In genomic region chr5:180233729-180234128, GRCh38 we compare ENCODE assay signal across 22 cellular contexts. TPM values are rescaled to one million over a fixed set of nuclear protein-coding genes. Genes with fewer than 3 reads are reported as not detected.
DNase-seq lines count a peak whose midpoint lies in the region; ATAC-seq and FAIRE-seq lines count a peak whose summit lies in the region.
"Had no signal": no experiment of that assay in that cellular context is flagged by ENCODE, and none has a peak within 500 bp of the region (broad histone marks: within the 10 kb centered on the region; RNA-seq: fewer than 3 reads in every experiment).

No MANE protein-coding gene starts in this region.

- H3K36me3 Mint-ChIP-seq in activated T-cell treated with anti-CD3 and anti-CD28 coated beads, Interleukin-2, amount 50 U/mL, for 72 hours (ENCODE audit: insufficient read depth in 2 of 2): peaks cover 18 to 36% of the 10 kb centered on the region in 2 donors

- H3K9me3 Mint-ChIP-seq in activated T-cell treated with anti-CD3 and anti-CD28 coated beads, Interleukin-2, amount 50 U/mL, for 72 hours: peaks cover 0 to 9% of the 10 kb centered on the region in 2 donors

- no peak for ATAC-seq in activated CD4-positive, CD25-positive, alpha-beta regulatory T cell treated with anti-CD3 and anti-CD28 coated beads, Interleukin-2, amount 50 U/mL, for 24 hours
- ATAC-seq in activated T-cell treated with anti-CD3 and anti-CD28 coated beads, Interleukin-2, amount 50 U/mL, for 72 hours (replicated peaks in 1 of 2): no peak
- no peak for ATAC-seq in GM21576 (IDR thresholded peaks at IDR 0.05; ENCODE audit: unreplicated experiment)
- ATAC-seq: CD8-positive, alpha-beta T cell; Right ventricle myocardium inferior had no signal

- FAIRE-seq in small intestine (lab: Jason Lieb, UNC): no peak
- FAIRE-seq: G401.6, GM12892 had no signal

- H3K4me1 Mint-ChIP-seq in activated T-cell treated with anti-CD3 and anti-CD28 coated beads, Interleukin-2, amount 50 U/mL, for 72 hours (ENCODE audit: low read depth): no peaks in the 10 kb centered on the region

- peak overlapping the region; percentile 56 for H3K27ac ChIP-seq in epithelial cell of prostate
- H3K27ac ChIP-seq in small intestine (ENCODE audit: low read depth in 1 of 2, low read length in 1 of 2): no peak overlapping the region
- H3K27ac ChIP-seq: 22Rv1, Peyer's patch had no signal

- H3K27me3 Mint-ChIP-seq in activated T-cell treated with anti-CD3 and anti-CD28 coated beads, Interleukin-2, amount 50 U/mL, for 72 hours (ENCODE audit: low read depth): no peaks in the 10 kb centered on the region

- no peak overlapping the region for H3K4me3 Mint-ChIP-seq in activated T-cell treated with anti-CD3 and anti-CD28 coated beads, Interleukin-2, amount 50 U/mL, for 72 hours
- H3K4me3 Mint-ChIP-seq: CD8-positive, alpha-beta T cell had no signal

- no peaks in the 10 kb centered on the region for H3K4me1 ChIP-seq in small intestine (ENCODE audit: control insufficient read depth in 2 of 2, insufficient read depth in 1 of 2, low read depth in 1 of 2, low read length in 1 of 2)
- H3K4me1 ChIP-seq: Peyer's patch had no signal

- DNase-seq in activated effector memory CD4-positive, alpha-beta T cell treated with anti-CD3 and anti-CD28 coated beads, Interleukin-2, amount 50 U/mL, for 16 hours: peak; percentile 50
- DNase-seq in activated effector memory CD4-positive, alpha-beta T cell treated with Interleukin-2 at 50 U/mL for 16 hours: no peak
- DNase-seq in epithelial cell of prostate (ENCODE audit: low read depth, low spot score) (no peak), left kidney (ENCODE audit: low read depth, low spot score) (peak; percentile 16), small intestine (peak; percentile 37)
- DNase-seq in activated T-cell treated with anti-CD3 and anti-CD28 coated beads, Interleukin-2, amount 50 U/mL, for 72 hours: no peak
- DNase-seq: C1 segment of cervical spinal cord, Karpas-422, MV-4-11, NCI-H1105 treated with DMSO at 0.1 percent for 48 hours, NCI-H2029 treated with DMSO at 0.1 percent for 48 hours, NCI-H510A treated with DMSO at 0.1 percent for 48 hours, NCI-H82, Peyer's patch had no signal

- H3K27me3 ChIP-seq in small intestine (ENCODE audit: control insufficient read depth in 2 of 2, insufficient read depth in 2 of 2, low read length in 2 of 2): no peaks in the 10 kb centered on the region
- H3K27me3 ChIP-seq: Peyer's patch had no signal

- H3K36me3 ChIP-seq in small intestine (ENCODE audit: control insufficient read depth in 2 of 2, insufficient read depth in 2 of 2, low read length in 2 of 2): peaks cover 6 to 8% of the 10 kb centered on the region in 2 donors

- H3K4me3 ChIP-seq in small intestine (ENCODE audit: low read depth in 1 of 2, low read length in 2 of 2): no peak overlapping the region
- H3K4me3 ChIP-seq: Peyer's patch had no signal

- WGBS in small intestine, 3 donors: 71 to 74% (median 71%) methylated on average over 11 of the region's 11 CpGs

- H3K27ac Mint-ChIP-seq in activated T-cell treated with anti-CD3 and anti-CD28 coated beads, Interleukin-2, amount 50 U/mL, for 72 hours: no peak overlapping the region
- H3K27ac Mint-ChIP-seq: CD8-positive, alpha-beta T cell had no signal

- no peaks in the 10 kb centered on the region for H3K9me3 ChIP-seq in small intestine (ENCODE audit: control insufficient read depth, low read depth)

RNA-seq across cellular contexts. Expression of gene RASGEF1C, which starts 24.7 kb away (rescaled TPM):
- polyA plus RNA-seq in small intestine: under 1 TPM in 2 of 3 donors, not detected in 1; 0.40 to 0.54 TPM
- not detected for total RNA-seq in activated T-cell treated with anti-CD3 and anti-CD28 coated beads, Interleukin-2, amount 50 U/mL, for 72 hours
- total RNA-seq: CD8-positive, alpha-beta T cell; M059J had no signal

RNA-seq across cellular contexts. Expression of gene MAPK9, which starts 58.2 kb away (rescaled TPM):
- polyA plus RNA-seq in small intestine: 10 to 100 TPM; 13.2 to 18.4 (median 13.9) TPM
- 10 to 100 TPM; 39.7 to 50.3 TPM for total RNA-seq in activated T-cell treated with anti-CD3 and anti-CD28 coated beads, Interleukin-2, amount 50 U/mL, for 72 hours

Comparison
In these comparisons a context has a peak if more than half of its experiments do, and no peak if none do; other contexts are left out.
1. DNase-seq: peak in activated effector memory CD4-positive, alpha-beta T cell treated with anti-CD3 and anti-CD28 coated beads, Interleukin-2, amount 50 U/mL, for 16 hours (single experiment), left kidney (single experiment) and small intestine (single experiment); none in activated effector memory CD4-positive, alpha-beta T cell treated with Interleukin-2 at 50 U/mL for 16 hours (single experiment), epithelial cell of prostate (single experiment) and activated T-cell treated with anti-CD3 and anti-CD28 coated beads, Interleukin-2, amount 50 U/mL, for 72 hours (0 of 2).